8 cellular contexts compared by ENCODE assay signal in the genomic region with DNA sequence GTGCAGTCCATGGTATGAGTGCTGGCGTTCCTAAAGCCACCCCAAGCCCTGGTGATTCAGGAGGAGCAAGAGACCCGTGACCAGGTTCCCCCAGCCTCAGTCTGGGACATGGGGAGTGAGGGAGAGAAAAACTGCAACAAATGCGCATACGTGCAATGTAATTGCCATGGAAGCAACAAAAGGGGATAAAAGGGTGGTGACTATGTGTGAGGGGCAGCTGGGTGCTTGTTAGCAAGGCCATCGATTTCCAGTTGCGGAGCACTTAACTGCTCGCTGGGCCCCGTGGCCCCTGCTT. TPM values are rescaled to one million over a fixed set of nuclear protein-coding genes. Genes with fewer than 3 reads are reported as not detected.
DNase-seq lines count a peak whose midpoint lies in the region; ATAC-seq, FAIRE-seq and TF ChIP-seq lines count a peak whose summit lies in the region.

No MANE protein-coding gene starts in this region.

- intact Hi-C loops in PC-3 (cut with micrococcal nuclease), result loop anchor here (10.0 kb wide), 1 partner anchor 170 kb away; the partner anchor contains the start of gene UBTD2

- no peak for TF ChIP-seq CTCF in PC-3 (conservative IDR thresholded peaks at IDR 0.05; ENCODE audit: low read depth, low read length)
- TF ChIP-seq CTCF in osteoblast (IDR thresholded peaks at IDR 0.05; ENCODE audit: extremely low read depth, low read depth, low read length), result no peak

- H3K4me3 ChIP-seq in CD4-positive, CD25-positive, alpha-beta regulatory T cell (ENCODE audit: low read depth, low read length), result no peak overlapping the region
- H3K4me3 ChIP-seq in PC-3 (ENCODE audit: low read length), result peak overlapping the region; percentile 67
- H3K4me3 ChIP-seq in osteoblast (ENCODE audit: insufficient read depth, low read length), result peak overlapping the region; percentile 73

- H3K27ac Mint-ChIP-seq in CD4-positive, CD25-positive, alpha-beta regulatory T cell, result no peak overlapping the region

- peak overlapping the region; percentile 78 for H3K4me2 ChIP-seq in PC-3 (ENCODE audit: low read length)
- H3K4me2 ChIP-seq in osteoblast (ENCODE audit: insufficient read depth, low read length), result peak overlapping the region; percentile 83

- no peaks in the 10 kb centered on the region for H3K9me3 Mint-ChIP-seq in CD4-positive, CD25-positive, alpha-beta regulatory T cell

- peaks cover 63% of the 10 kb centered on the region for H3K27me3 Mint-ChIP-seq in CD4-positive, CD25-positive, alpha-beta regulatory T cell

- CTCF ChIA-PET in PC-3 (lab: Charles Lee), result no interaction called here

- FAIRE-seq in GM12892 (lab: Jason Lieb, UNC), result no peak

- H3K9ac ChIP-seq in PC-3 (ENCODE audit: low read length), result peak overlapping the region; percentile 39; the same call in 1 of the 2 replicates

- TSS peak; percentile 66 for BruUV-seq in PC-3 (replicated peaks; lab: Mats Ljungman, UMichigan)

- no peaks in the 10 kb centered on the region for H4K20me1 ChIP-seq in PC-3 (ENCODE audit: low read length)
- peaks cover 23% of the 10 kb centered on the region for H4K20me1 ChIP-seq in osteoblast (ENCODE audit: insufficient read depth, low read length)

- no peak overlapping the region for H3K27ac ChIP-seq in CD4-positive, CD25-positive, alpha-beta regulatory T cell (ENCODE audit: insufficient read depth, low read length, poor library complexity, severe bottlenecking)
- H3K27ac ChIP-seq in PC-3 (ENCODE audit: low read length) (no peak overlapping the region), epithelial cell of prostate (peak overlapping the region; percentile 80), osteoblast (ENCODE audit: low read depth, low read length) (peak overlapping the region; percentile 81)

- no peak for DNase-seq in CD4-positive, CD25-positive, alpha-beta regulatory T cell
- DNase-seq in PC-3 (no peak), epithelial cell of prostate (ENCODE audit: low read depth, low spot score) (no peak), osteoblast (ENCODE audit: insufficient read length, low spot score, missing footprints) (no peak), A172 (ENCODE audit: low spot score) (no peak), GM12892 (ENCODE audit: insufficient read length) (no peak)

- H3K27me3 ChIP-seq in CD4-positive, CD25-positive, alpha-beta regulatory T cell (ENCODE audit: control insufficient read depth, insufficient read depth, low read length), result peaks cover 35% of the 10 kb centered on the region
- no peaks in the 10 kb centered on the region for H3K27me3 ChIP-seq in PC-3 (ENCODE audit: low read length)
- no peaks in the 10 kb centered on the region for H3K27me3 ChIP-seq in osteoblast (ENCODE audit: insufficient read depth, low read length)

- peaks cover 9% of the 10 kb centered on the region for H3K4me1 ChIP-seq in CD4-positive, CD25-positive, alpha-beta regulatory T cell (ENCODE audit: control insufficient read depth, insufficient read depth, low read length, poor library complexity, severe bottlenecking)
- H3K4me1 ChIP-seq in PC-3 (ENCODE audit: insufficient read depth, low read length), result peaks cover 34% of the 10 kb centered on the region
- peaks cover 34% of the 10 kb centered on the region for H3K4me1 ChIP-seq in osteoblast (ENCODE audit: insufficient read depth, low read length)

- no peaks in the 10 kb centered on the region for H3K36me3 ChIP-seq in CD4-positive, CD25-positive, alpha-beta regulatory T cell (ENCODE audit: control insufficient read depth, insufficient read depth, low read length)
- H3K36me3 ChIP-seq in PC-3 (ENCODE audit: low read depth, low read length) (no peaks in the 10 kb centered on the region), osteoblast (ENCODE audit: insufficient read depth, low read length) (no peaks in the 10 kb centered on the region)

- POLR2A ChIA-PET in PC-3 (lab: Charles Lee; ENCODE audit: unreplicated experiment), result no interaction called here

- H3K9me3 ChIP-seq in CD4-positive, CD25-positive, alpha-beta regulatory T cell (ENCODE audit: control insufficient read depth in 2 of 2, low read length in 2 of 2), result no peaks in the 10 kb centered on the region
- H3K9me3 ChIP-seq in PC-3 (ENCODE audit: low read length), result no peaks in the 10 kb centered on the region
- no peaks in the 10 kb centered on the region for H3K9me3 ChIP-seq in osteoblast (ENCODE audit: low read depth, low read length)

- H3K36me3 Mint-ChIP-seq in CD4-positive, CD25-positive, alpha-beta regulatory T cell, result no peaks in the 10 kb centered on the region

- H3F3A ChIP-seq in PC-3 (ENCODE audit: low read length, unreplicated experiment), result no peaks in the 10 kb centered on the region

- H3K4me1 Mint-ChIP-seq in CD4-positive, CD25-positive, alpha-beta regulatory T cell, result peaks cover 0 to 18% (median 7%) of the 10 kb centered on the region in 4 donors

- TF ChIP-seq POLR2A in GM12892 (IDR thresholded peaks at IDR 0.05; ENCODE audit: low read depth, low read length), result no peak

- no peaks in the 10 kb centered on the region for H3K9me2 ChIP-seq in PC-3 (replicated peaks; ENCODE audit: low read length)

- ATAC-seq in CD4-positive, CD25-positive, alpha-beta regulatory T cell (ENCODE audit: low read depth in 2 of 2), result no peak
- ATAC-seq in PC-3, result no peak
- ATAC-seq in GM21717 (IDR thresholded peaks at IDR 0.05; ENCODE audit: unreplicated experiment), result no peak
- ATAC-seq in HG03432 (IDR thresholded peaks at IDR 0.05; ENCODE audit: unreplicated experiment), result no peak

- H2AFZ ChIP-seq in PC-3 (ENCODE audit: low read length), result peak overlapping the region; percentile 91
- H2AFZ ChIP-seq in osteoblast (ENCODE audit: low read length), result peak overlapping the region; percentile 91

- H3K4me3 Mint-ChIP-seq in CD4-positive, CD25-positive, alpha-beta regulatory T cell, result peak overlapping the region; percentile 20 to 88 (median 82)

- H3K79me2 ChIP-seq in PC-3 (ENCODE audit: low read length), result no peaks in the 10 kb centered on the region
- H3K79me2 ChIP-seq in osteoblast (ENCODE audit: insufficient read depth, low read length), result peaks cover 30% of the 10 kb centered on the region

RNA-seq across cellular contexts. Expression of gene SH3PXD2B, which starts 0.7 kb away (rescaled TPM):
- total RNA-seq in CD4-positive, CD25-positive, alpha-beta regulatory T cell, result 0.10 TPM
- polyA plus RNA-seq in CD4-positive, CD25-positive, alpha-beta regulatory T cell, result not detected
- total RNA-seq in PC-3 (2014; rRNA removed) (8.9 and 9.8 TPM in 2 replicates), osteoblast (58.3 and 59.2 TPM in 2 replicates)
- total RNA-seq in A172 (2014; rRNA removed; shearing (Covaris generic)), result 13.1 and 15.0 TPM in 2 replicates
- polyA plus RNA-seq in GM12892 (2012; ENCODE audit: missing spikeins), result 0.95 TPM

Comparison
In these comparisons a context has a peak if more than half of its experiments do, and no peak if none do; other contexts are left out.
1. H3K27ac ChIP-seq: peak in epithelial cell of prostate (single experiment) and osteoblast (single experiment); none in CD4-positive, CD25-positive, alpha-beta regulatory T cell (single experiment) and PC-3 (single experiment).